1 cellular context compared by ENCODE assay signal in genomic region chr15:56731571-56731970, GRCh38.
TF ChIP-seq lines count a peak whose summit lies in the region.

No MANE protein-coding gene starts in this region.

TF ChIP-seq in GM23338, 12 proteins besides CTCF, POLR2A, EP300 and RAD21 (continued from another document):
- TF ChIP-seq ZNF462 (CRISPR knock-in tag; IDR thresholded peaks at IDR 0.05) (no peak), EZH2phosphoT487 (IDR thresholded peaks at IDR 0.05; ENCODE audit: unreplicated experiment) (no peak), NANOG (IDR thresholded peaks at IDR 0.05; ENCODE audit: borderline replicate concordance) (no peak), CREB1 (CRISPR knock-in tag; IDR thresholded peaks at IDR 0.05; ENCODE audit: low read depth) (no peak), ETS1 (IDR thresholded peaks at IDR 0.05) (no peak), STAT1 (IDR thresholded peaks at IDR 0.05; ENCODE audit: unreplicated experiment) (no peak), EZH2 (IDR thresholded peaks at IDR 0.05; ENCODE audit: low read depth, unreplicated experiment) (no peak), REST (IDR thresholded peaks at IDR 0.05; ENCODE audit: unreplicated experiment) (no peak)
